9 cellular contexts compared by ENCODE assay signal in the genomic region with DNA sequence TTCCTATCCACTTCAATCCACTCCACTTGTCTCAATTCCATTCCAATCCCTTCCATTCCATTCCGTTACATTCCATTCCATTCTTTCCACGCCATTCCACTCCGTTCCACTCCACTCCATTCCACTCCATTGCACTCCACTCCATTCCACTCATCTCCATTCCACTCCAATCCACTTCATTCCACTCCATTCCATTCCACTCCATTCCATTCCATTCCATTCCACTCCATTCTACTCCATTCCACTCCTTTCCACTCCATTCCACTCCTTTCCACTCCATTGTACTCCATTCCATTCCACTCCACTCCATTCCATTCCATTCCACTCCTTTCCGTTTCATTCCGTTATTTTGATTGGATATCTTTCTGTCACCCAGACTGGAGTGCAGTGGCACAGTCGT.
"Had no signal": no experiment of that assay in that cellular context is flagged by ENCODE, and none has a peak within 500 bp of the region (broad histone marks: within the 10 kb centered on the region; RNA-seq: fewer than 3 reads in every experiment).

No MANE protein-coding gene starts in this region.

- H3K4me1 Mint-ChIP-seq: GM23338, H9 had no signal

- ATAC-seq: GM23338, HCT116 had no signal

- H3K27ac ChIP-seq: GM23248 had no signal

- H3K4me3 ChIP-seq: GM23248, GM23338, HAP-1 had no signal

- H3K9me3 ChIP-seq: HAP-1 had no signal

- DNase-seq: GM23248, GOT3, H7, H9, HCEC 1CT, HFFc6 had no signal

- H3K4me3 Mint-ChIP-seq: GM23338, H9, HFFc6 had no signal

- H3K4me1 ChIP-seq: HAP-1 had no signal

- H3K36me3 ChIP-seq: HAP-1 had no signal

- H3K27ac Mint-ChIP-seq: GM23338, H9, HFFc6 had no signal
